ENCODE assay signal across 21 cellular contexts in the genomic region with DNA sequence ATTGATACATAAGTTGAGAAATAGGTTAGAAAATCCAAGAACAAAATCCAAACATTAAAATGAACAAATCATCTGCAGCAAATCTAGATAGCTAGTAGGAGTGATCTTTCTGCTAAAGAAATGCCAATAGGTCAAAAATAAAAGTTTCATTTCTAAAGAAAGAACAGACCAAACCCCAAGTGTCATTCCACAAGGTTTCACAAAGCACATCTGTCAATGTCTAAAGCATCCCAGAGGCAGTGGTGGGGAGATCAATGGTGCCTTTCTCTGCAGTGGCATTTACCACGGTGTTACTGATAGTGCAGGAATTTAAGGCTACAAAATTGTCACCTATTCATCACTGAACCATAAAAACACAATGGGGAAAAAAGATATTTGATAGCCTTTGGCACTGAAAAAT.
DNase-seq lines count a peak whose midpoint lies in the region; ATAC-seq and TF ChIP-seq lines count a peak whose summit lies in the region.
"Had no signal": no experiment of that assay in that cellular context is flagged by ENCODE, and none has a peak within 500 bp of the region (broad histone marks: within the 10 kb centered on the region; RNA-seq: fewer than 3 reads in every experiment).

No MANE protein-coding gene starts in this region.

- ATAC-seq in GM18502 (IDR thresholded peaks at IDR 0.05; ENCODE audit: poor library complexity, unreplicated experiment) (peak; percentile 42), GM21786 (IDR thresholded peaks at IDR 0.05; ENCODE audit: unreplicated experiment) (peak; percentile 42)
- ATAC-seq: stimulated activated effector memory CD8-positive, alpha-beta T cell treated with anti-CD3 and anti-CD28 coated beads, Interleukin-12 subunit alpha, Interleukin-12 subunit beta, amount 100 ng/mL, for 72 hours; T-helper 17 cell had no signal

- no peaks in the 10 kb centered on the region for H3K9me3 Mint-ChIP-seq in nephron
- H3K9me3 Mint-ChIP-seq: CD4-positive, alpha-beta memory T cell; HFFc6; stimulated activated effector memory CD8-positive, alpha-beta T cell treated with anti-CD3 and anti-CD28 coated beads, Interleukin-12 subunit alpha, Interleukin-12 subunit beta, amount 100 ng/mL, for 72 hours had no signal

- peak overlapping the region in 2 of 3 experiments; percentile 4 to 53 for H3K27ac Mint-ChIP-seq in nephron
- H3K27ac Mint-ChIP-seq: activated naive CD8-positive, alpha-beta T cell; CD4-positive, alpha-beta memory T cell; stimulated activated effector memory CD8-positive, alpha-beta T cell treated with anti-CD3 and anti-CD28 coated beads, Interleukin-12 subunit alpha, Interleukin-12 subunit beta, amount 100 ng/mL, for 72 hours; T-helper 17 cell had no signal

- H3K4me3 Mint-ChIP-seq in nephron = no peak overlapping the region
- H3K4me3 Mint-ChIP-seq: activated naive CD8-positive, alpha-beta T cell; CD4-positive, alpha-beta memory T cell; stimulated activated effector memory CD8-positive, alpha-beta T cell treated with anti-CD3 and anti-CD28 coated beads, Interleukin-12 subunit alpha, Interleukin-12 subunit beta, amount 100 ng/mL, for 72 hours; T-helper 17 cell had no signal

- peaks cover 26% of the 10 kb centered on the region for H3K4me1 Mint-ChIP-seq in nephron
- H3K4me1 Mint-ChIP-seq: CD4-positive, alpha-beta memory T cell; stimulated activated effector memory CD8-positive, alpha-beta T cell treated with anti-CD3 and anti-CD28 coated beads, Interleukin-12 subunit alpha, Interleukin-12 subunit beta, amount 100 ng/mL, for 72 hours had no signal

- H3K27me3 Mint-ChIP-seq in nephron (ENCODE audit: low read depth) = no peaks in the 10 kb centered on the region
- H3K27me3 Mint-ChIP-seq: activated naive CD8-positive, alpha-beta T cell had no signal

- no peak for TF ChIP-seq CTCF in nephron (IDR thresholded peaks at IDR 0.05; ENCODE audit: unreplicated experiment in 3 of 3)

- DNase-seq in RPMI7951 (ENCODE audit: low read depth) = peak; percentile 7
- no peak for DNase-seq in activated naive CD4-positive, alpha-beta T cell (lab: John Stamatoyannopoulos, UW)
- no peak for DNase-seq in NCI-H345 treated with DMSO at 0.1 percent for 48 hours (lab: John Stamatoyannopoulos, UW; ENCODE audit: unreplicated experiment)
- DNase-seq in SK-N-DZ (ENCODE audit: low spot score) = no peak
- no peak for DNase-seq in putamen (ENCODE audit: low spot score)
- DNase-seq: activated T-cell treated with anti-CD3 and anti-CD28 coated beads, Interleukin-2, amount 50 U/mL, for 48 hours; CD4-positive, alpha-beta memory T cell; DMS79; effector CD8-positive, alpha-beta T cell; Karpas-422; left lung; NCI-H1105 treated with DMSO at 0.1 percent for 48 hours; NCI-H524 treated with DMSO at 0.1 percent for 48 hours; SHP77; T-helper 17 cell had no signal

- H3K36me3 Mint-ChIP-seq in nephron (ENCODE audit: low read depth) = no peaks in the 10 kb centered on the region
- H3K36me3 Mint-ChIP-seq: activated naive CD8-positive, alpha-beta T cell; CD4-positive, alpha-beta memory T cell; stimulated activated effector memory CD8-positive, alpha-beta T cell treated with anti-CD3 and anti-CD28 coated beads, Interleukin-12 subunit alpha, Interleukin-12 subunit beta, amount 100 ng/mL, for 72 hours had no signal
